ENCODE assay signal across 9 cellular contexts in genomic region chr2:15732341-15733077, GRCh38.
DNase-seq lines count a peak whose midpoint lies in the region; ATAC-seq and TF ChIP-seq lines count a peak whose summit lies in the region.
"Had no signal": no experiment of that assay in that cellular context is flagged by ENCODE, and none has a peak within 500 bp of the region (broad histone marks: within the 10 kb centered on the region; RNA-seq: fewer than 3 reads in every experiment).

No MANE protein-coding gene starts in this region.

- H3K27me3 Mint-ChIP-seq in activated naive CD4-positive, alpha-beta T cell treated with anti-CD3 and anti-CD28 coated beads for 36 hours (ENCODE audit: low read depth), result peaks cover 3% of the 10 kb centered on the region
- H3K27me3 Mint-ChIP-seq in GM23338 (ENCODE audit: insufficient read depth, low read depth, poor library complexity), result peaks cover 4% of the 10 kb centered on the region
- H3K27me3 Mint-ChIP-seq: activated CD4-positive, alpha-beta T cell treated with anti-CD3 and anti-CD28 coated beads, Interleukin-2, amount 10 ng/mL, durations not matched to agents 24 days and 14 days had no signal

- POLR2A ChIA-PET in OCI-LY7 (lab: Charles Lee), result interaction anchor here (1.0 kb wide), 1 partner anchor 11 kb away, joined by 3 read pairs; no protein-coding TSS in a partner anchor

- H3K4me3 ChIP-seq in OCI-LY7 (ENCODE audit: low read depth, low read length, poor library complexity, severe bottlenecking) (no peak overlapping the region), uterus (no peak overlapping the region), GM23338 (no peak overlapping the region)

- H3K9me3 ChIP-seq in OCI-LY7 (ENCODE audit: low read length) (no peaks in the 10 kb centered on the region), uterus (no peaks in the 10 kb centered on the region)

- H3K36me3 Mint-ChIP-seq in activated naive CD4-positive, alpha-beta T cell treated with anti-CD3 and anti-CD28 coated beads for 36 hours (ENCODE audit: low read depth), result no peaks in the 10 kb centered on the region
- no peaks in the 10 kb centered on the region for H3K36me3 Mint-ChIP-seq in GM23338 (ENCODE audit: low read depth)

- no peaks in the 10 kb centered on the region for H3K9me3 Mint-ChIP-seq in activated naive CD4-positive, alpha-beta T cell treated with anti-CD3 and anti-CD28 coated beads for 36 hours
- H3K9me3 Mint-ChIP-seq in GM23338, result no peaks in the 10 kb centered on the region
- H3K9me3 Mint-ChIP-seq: activated CD4-positive, alpha-beta T cell treated with anti-CD3 and anti-CD28 coated beads, Interleukin-2, amount 10 ng/mL, durations not matched to agents 24 days and 14 days had no signal

- no peaks in the 10 kb centered on the region for H3K79me2 ChIP-seq in OCI-LY7 (ENCODE audit: insufficient read depth, low read depth, low read length)
- H3K79me2 ChIP-seq in GM23338 (replicated peaks; ENCODE audit: insufficient read depth), result no peaks in the 10 kb centered on the region

- peak; percentile 90 for ATAC-seq in GM19397 (IDR thresholded peaks at IDR 0.05; ENCODE audit: unreplicated experiment)
- peak; percentile 95 for ATAC-seq in HG03025 (IDR thresholded peaks at IDR 0.05; ENCODE audit: low FRiP score, unreplicated experiment)
- ATAC-seq in GM23338, result no peak

- no peaks in the 10 kb centered on the region for H3K36me3 ChIP-seq in OCI-LY7 (ENCODE audit: insufficient read depth, low read length)
- H3K36me3 ChIP-seq in uterus, result no peaks in the 10 kb centered on the region
- no peaks in the 10 kb centered on the region for H3K36me3 ChIP-seq in GM23338 (ENCODE audit: insufficient read depth)

- CTCF ChIA-PET in OCI-LY7 (lab: Charles Lee; ENCODE audit: unreplicated experiment), result no interaction called here
- CTCF ChIA-PET in activated naive CD4-positive, alpha-beta T cell treated with anti-CD3 and anti-CD28 coated beads for 36 hours (lab: Charles Lee), result no interaction called here

- TF ChIP-seq POLR2A in uterus (IDR thresholded peaks at IDR 0.05), result no peak

- no peak overlapping the region for H3K4me3 Mint-ChIP-seq in activated naive CD4-positive, alpha-beta T cell treated with anti-CD3 and anti-CD28 coated beads for 36 hours
- no peak overlapping the region for H3K4me3 Mint-ChIP-seq in GM23338
- H3K4me3 Mint-ChIP-seq: activated CD4-positive, alpha-beta T cell treated with anti-CD3 and anti-CD28 coated beads, Interleukin-2, amount 10 ng/mL, durations not matched to agents 24 days and 14 days had no signal

- intact Hi-C loops in OCI-LY7 (cut with micrococcal nuclease; ENCODE audit: unreplicated experiment), result no loop called here
- intact Hi-C loops in activated naive CD4-positive, alpha-beta T cell treated with anti-CD3 and anti-CD28 coated beads for 36 hours (cut with micrococcal nuclease), result no loop called here
- intact Hi-C loops in uterus (cut with DNase I; ENCODE audit: low total_unique reads), result no loop called here

- H2AFZ ChIP-seq in OCI-LY7 (ENCODE audit: low read length), result no peak overlapping the region
- H2AFZ ChIP-seq in GM23338, result no peak overlapping the region

- H3K4me1 ChIP-seq in OCI-LY7 (ENCODE audit: insufficient read depth, low read length, poor library complexity, severe bottlenecking), result peaks cover 10% of the 10 kb centered on the region
- peaks cover 0 to 10% of the 10 kb centered on the region in 2 donors for H3K4me1 ChIP-seq in uterus
- H3K4me1 ChIP-seq in GM23338 (ENCODE audit: insufficient read depth), result no peaks in the 10 kb centered on the region

- BruUV-seq in OCI-LY7 (replicated peaks; lab: Mats Ljungman, UMichigan), result no TSS peak

- no peaks in the 10 kb centered on the region for H4K20me1 ChIP-seq in OCI-LY7 (ENCODE audit: insufficient read depth, low read length)
- no peaks in the 10 kb centered on the region for H4K20me1 ChIP-seq in GM23338 (replicated peaks; ENCODE audit: insufficient read depth)

- no peak overlapping the region for H3K27ac Mint-ChIP-seq in activated naive CD4-positive, alpha-beta T cell treated with anti-CD3 and anti-CD28 coated beads for 36 hours
- H3K27ac Mint-ChIP-seq in GM23338, result no peak overlapping the region
- H3K27ac Mint-ChIP-seq: activated CD4-positive, alpha-beta T cell treated with anti-CD3 and anti-CD28 coated beads, Interleukin-2, amount 10 ng/mL, durations not matched to agents 24 days and 14 days had no signal

- H3K27me3 ChIP-seq in uterus (no peaks in the 10 kb centered on the region), GM23338 (ENCODE audit: insufficient read depth) (no peaks in the 10 kb centered on the region)

- H3K27ac ChIP-seq in OCI-LY7 (ENCODE audit: low read depth, low read length, poor library complexity, severe bottlenecking) (no peak overlapping the region), uterus (no peak overlapping the region), GM23338 (ENCODE audit: low read depth) (no peak overlapping the region)

- DNase-seq in DMS 273 treated with DMSO at 0.1 percent for 48 hours (lab: John Stamatoyannopoulos, UW), result peak; percentile 3
- peak; percentile 21 for DNase-seq in OCI-LY7 (ENCODE audit: low spot score)
- DNase-seq in activated naive CD4-positive, alpha-beta T cell treated with anti-CD3 and anti-CD28 coated beads for 36 hours, result no peak
- no peak for DNase-seq in uterus
- no peak for DNase-seq in GM23338 (ENCODE audit: low spot score)
- no peak for DNase-seq in ecto neural progenitor cell (ENCODE audit: low spot score)
- DNase-seq: activated CD4-positive, alpha-beta T cell treated with anti-CD3 and anti-CD28 coated beads, Interleukin-2, amount 10 ng/mL, durations not matched to agents 24 days and 14 days had no signal

- no peaks in the 10 kb centered on the region for H3F3A ChIP-seq in GM23338 (replicated peaks; ENCODE audit: low read depth)

- no peaks in the 10 kb centered on the region for H3K9me2 ChIP-seq in OCI-LY7 (ENCODE audit: insufficient read depth, low read length)
- H3K9me2 ChIP-seq in GM23338 (ENCODE audit: insufficient read depth), result no peaks in the 10 kb centered on the region

- TF ChIP-seq CTCF in OCI-LY7 (conservative IDR thresholded peaks at IDR 0.05; ENCODE audit: low read length), result no peak
- no peak for TF ChIP-seq CTCF in uterus (IDR thresholded peaks at IDR 0.05)
- TF ChIP-seq CTCF in GM23338 (conservative IDR thresholded peaks at IDR 0.05; ENCODE audit: low read depth in 2 of 2), result no peak

- H3K4me1 Mint-ChIP-seq in activated naive CD4-positive, alpha-beta T cell treated with anti-CD3 and anti-CD28 coated beads for 36 hours (ENCODE audit: low read depth), result no peaks in the 10 kb centered on the region
- H3K4me1 Mint-ChIP-seq in GM23338, result peaks cover 18% of the 10 kb centered on the region
- H3K4me1 Mint-ChIP-seq: activated CD4-positive, alpha-beta T cell treated with anti-CD3 and anti-CD28 coated beads, Interleukin-2, amount 10 ng/mL, durations not matched to agents 24 days and 14 days had no signal

- H3K4me2 ChIP-seq in OCI-LY7 (ENCODE audit: low read length), result peak overlapping the region; percentile 15; the same call in 1 of the 2 replicates
- no peak overlapping the region for H3K4me2 ChIP-seq in GM23338

TF ChIP-seq in GM23338, 12 proteins besides CTCF, POLR2A, EP300 and RAD21 (continues in another document):
- no peak for TF ChIP-seq EZH2phosphoT487 (IDR thresholded peaks at IDR 0.05; ENCODE audit: unreplicated experiment)
- no peak for TF ChIP-seq POLR2AphosphoS5 (IDR thresholded peaks at IDR 0.05; ENCODE audit: low read depth)
- no peak for TF ChIP-seq ZNF114 (CRISPR knock-in tag; IDR thresholded peaks at IDR 0.05)
- TF ChIP-seq REST (IDR thresholded peaks at IDR 0.05; ENCODE audit: unreplicated experiment), result no peak
- TF ChIP-seq ETS1 (IDR thresholded peaks at IDR 0.05), result no peak
- no peak for TF ChIP-seq JUNB (IDR thresholded peaks at IDR 0.05; ENCODE audit: unreplicated experiment)
- TF ChIP-seq EZH2 (IDR thresholded peaks at IDR 0.05; ENCODE audit: low read depth, unreplicated experiment), result no peak
- TF ChIP-seq CREB1 (CRISPR knock-in tag; IDR thresholded peaks at IDR 0.05; ENCODE audit: low read depth), result no peak

Comparison
In these comparisons a context has a peak if more than half of its experiments do, and no peak if none do; other contexts are left out.
1. DNase-seq: peak in DMS 273 treated with DMSO at 0.1 percent for 48 hours (single experiment) and OCI-LY7 (single experiment); none in activated naive CD4-positive, alpha-beta T cell treated with anti-CD3 and anti-CD28 coated beads for 36 hours (single experiment), uterus (0 of 2), GM23338 (single experiment) and ecto neural progenitor cell (single experiment).